29 cellular contexts compared by ENCODE assay signal in genomic region chr12:131421506-131422184, GRCh38.
"Had no signal": no experiment of that assay in that cellular context is flagged by ENCODE, and none has a peak within 500 bp of the region (broad histone marks: within the 10 kb centered on the region; RNA-seq: fewer than 3 reads in every experiment).

No MANE protein-coding gene starts in this region.

- H3K9me3 ChIP-seq: ascending aorta, colonic mucosa had no signal

- H3K4me1 Mint-ChIP-seq: activated CD4-positive, alpha-beta T cell treated with anti-CD3 and anti-CD28 coated beads for 36 hours; activated CD4-positive, alpha-beta T cell treated with anti-CD3 and anti-CD28 coated beads, Interleukin-2, amount 10 ng/mL, durations not matched to agents 24 days and 14 days; activated CD8-positive, alpha-beta memory T cell treated with anti-CD3 and anti-CD28 coated beads, Interleukin-2, amount 10 ng/mL, durations not matched to agents 7 days and 5 days; activated naive CD4-positive, alpha-beta T cell treated with anti-CD3 and anti-CD28 coated beads, Interleukin-2, amount 10 ng/mL, durations not matched to agents 7 days and 5 days; activated naive CD8-positive, alpha-beta T cell treated with anti-CD3 and anti-CD28 coated beads, Interleukin-2, amount 10 ng/mL, durations not matched to agents 7 days and 5 days; endodermal cell had no signal

- DNase-seq: activated CD4-positive, alpha-beta memory T cell treated with anti-CD3 and anti-CD28 coated beads for 36 hours; activated CD4-positive, alpha-beta T cell treated with anti-CD3 and anti-CD28 coated beads for 36 hours; activated CD4-positive, alpha-beta T cell treated with anti-CD3 and anti-CD28 coated beads, Interleukin-2, amount 10 ng/mL, durations not matched to agents 24 days and 14 days; activated CD4-positive, CD25-positive, alpha-beta regulatory T cell; activated CD4-positive, CD25-positive, alpha-beta regulatory T cell treated with anti-CD3 and anti-CD28 coated beads, Interleukin-2, amount 50 U/mL, for 72 hours; activated CD8-positive, alpha-beta memory T cell treated with anti-CD3 and anti-CD28 coated beads, Interleukin-2, amount 10 ng/mL, durations not matched to agents 7 days and 5 days; activated CD8-positive, alpha-beta memory T cell treated with anti-CD3 and anti-CD28 coated beads, Interleukin-2, amount 50 U/mL, for 4 hours; activated CD8-positive, alpha-beta T cell treated with anti-CD3 and anti-CD28 coated beads, Interleukin-2, amount 10 ng/mL, durations not matched to agents 7 days and 5 days; activated gamma-delta T cell; activated naive CD4-positive, alpha-beta T cell; activated naive CD4-positive, alpha-beta T cell treated with anti-CD3 and anti-CD28 coated beads, Interleukin-2, amount 10 ng/mL, durations not matched to agents 7 days and 5 days; activated naive CD8-positive, alpha-beta T cell treated with anti-CD3 and anti-CD28 coated beads, Interleukin-2, amount 10 ng/mL, durations not matched to agents 7 days and 5 days; activated T-cell treated with anti-CD3 and anti-CD28 coated beads, Interleukin-2, amount 50 U/mL, for 1 hour; activated T-cell treated with anti-CD3 and anti-CD28 coated beads, Interleukin-2, amount 50 U/mL, for 72 hours; central memory CD4-positive, alpha-beta T cell; cerebellar nuclear complex; colonic mucosa; dorsolateral prefrontal cortex; effector memory CD4-positive, alpha-beta T cell; endodermal cell; foreskin fibroblast; head of caudate nucleus; T-helper 2 cell had no signal

- H3K27me3 ChIP-seq: ascending aorta, cardiac muscle cell, colonic mucosa had no signal

- H3K27me3 Mint-ChIP-seq: activated CD4-positive, alpha-beta T cell treated with anti-CD3 and anti-CD28 coated beads, Interleukin-2, amount 10 ng/mL, durations not matched to agents 24 days and 14 days had no signal

- H3K36me3 Mint-ChIP-seq: activated CD8-positive, alpha-beta memory T cell treated with anti-CD3 and anti-CD28 coated beads, Interleukin-2, amount 10 ng/mL, durations not matched to agents 7 days and 5 days; activated naive CD4-positive, alpha-beta T cell treated with anti-CD3 and anti-CD28 coated beads, Interleukin-2, amount 10 ng/mL, durations not matched to agents 7 days and 5 days; activated naive CD8-positive, alpha-beta T cell treated with anti-CD3 and anti-CD28 coated beads, Interleukin-2, amount 10 ng/mL, durations not matched to agents 7 days and 5 days; brain had no signal

- H3K27ac ChIP-seq: ascending aorta, breast epithelium, cardiac muscle cell, colonic mucosa, dorsolateral prefrontal cortex had no signal

- H3K9me3 Mint-ChIP-seq: activated CD4-positive, alpha-beta T cell treated with anti-CD3 and anti-CD28 coated beads, Interleukin-2, amount 10 ng/mL, durations not matched to agents 24 days and 14 days had no signal

- H3K4me1 ChIP-seq: ascending aorta, breast epithelium, colonic mucosa had no signal

- H3K36me3 ChIP-seq: ascending aorta, breast epithelium, cardiac muscle cell, colonic mucosa had no signal

- H3K4me3 Mint-ChIP-seq: activated CD4-positive, alpha-beta memory T cell treated with anti-CD3 and anti-CD28 coated beads for 36 hours; activated CD4-positive, alpha-beta T cell treated with anti-CD3 and anti-CD28 coated beads for 36 hours; activated CD4-positive, alpha-beta T cell treated with anti-CD3 and anti-CD28 coated beads, Interleukin-2, amount 10 ng/mL, durations not matched to agents 24 days and 14 days; activated CD8-positive, alpha-beta memory T cell treated with anti-CD3 and anti-CD28 coated beads, Interleukin-2, amount 10 ng/mL, durations not matched to agents 7 days and 5 days; activated CD8-positive, alpha-beta T cell treated with anti-CD3 and anti-CD28 coated beads, Interleukin-2, amount 10 ng/mL, durations not matched to agents 7 days and 5 days; activated naive CD4-positive, alpha-beta T cell treated with anti-CD3 and anti-CD28 coated beads, Interleukin-2, amount 10 ng/mL, durations not matched to agents 7 days and 5 days; activated naive CD8-positive, alpha-beta T cell treated with anti-CD3 and anti-CD28 coated beads, Interleukin-2, amount 10 ng/mL, durations not matched to agents 7 days and 5 days; activated T-cell treated with anti-CD3 and anti-CD28 coated beads, Interleukin-2, amount 50 U/mL, for 72 hours; brain; dendritic cell treated with granulocyte-macrophage colony-stimulating factor and Interleukin-4, amounts not matched to agents 40 ng/mL and 50 ng/mL, for 4 days; endodermal cell had no signal

- H3K27ac Mint-ChIP-seq: activated CD4-positive, alpha-beta memory T cell treated with anti-CD3 and anti-CD28 coated beads for 36 hours; activated CD4-positive, alpha-beta T cell treated with anti-CD3 and anti-CD28 coated beads for 36 hours; activated CD4-positive, alpha-beta T cell treated with anti-CD3 and anti-CD28 coated beads, Interleukin-2, amount 10 ng/mL, durations not matched to agents 24 days and 14 days; activated CD8-positive, alpha-beta memory T cell treated with anti-CD3 and anti-CD28 coated beads, Interleukin-2, amount 10 ng/mL, durations not matched to agents 7 days and 5 days; activated CD8-positive, alpha-beta T cell treated with anti-CD3 and anti-CD28 coated beads, Interleukin-2, amount 10 ng/mL, durations not matched to agents 7 days and 5 days; activated naive CD4-positive, alpha-beta T cell treated with anti-CD3 and anti-CD28 coated beads, Interleukin-2, amount 10 ng/mL, durations not matched to agents 7 days and 5 days; activated naive CD4-positive, alpha-beta T cell treated with anti-CD3 and anti-CD28 coated beads, Interleukin-2, amount 50 U/mL, for 72 hours; activated naive CD8-positive, alpha-beta T cell treated with anti-CD3 and anti-CD28 coated beads, Interleukin-2, amount 10 ng/mL, durations not matched to agents 7 days and 5 days; activated T-cell treated with anti-CD3 and anti-CD28 coated beads, Interleukin-2, amount 50 U/mL, for 72 hours; dendritic cell treated with granulocyte-macrophage colony-stimulating factor and Interleukin-4, amounts not matched to agents 40 ng/mL and 50 ng/mL, for 4 days; endodermal cell had no signal

- H3K4me3 ChIP-seq: ascending aorta, breast epithelium, cardiac muscle cell, colonic mucosa, dorsolateral prefrontal cortex had no signal
